6 cellular contexts compared by ENCODE assay signal in genomic region chrX:66090004-66090403, GRCh38. TPM values are rescaled to one million over a fixed set of nuclear protein-coding genes. Genes with fewer than 3 reads are reported as not detected.
"Had no signal": no experiment of that assay in that cellular context is flagged by ENCODE, and none has a peak within 500 bp of the region (broad histone marks: within the 10 kb centered on the region; RNA-seq: fewer than 3 reads in every experiment).

No MANE protein-coding gene starts in this region.

RNA-seq across cellular contexts. Expression of gene VSIG4, which starts 50.1 kb away (rescaled TPM):
- total RNA-seq: GM23248, H4, H7, HepG2, HFFc6, HT1080 had no signal
